In genomic region chr19:51593138-51593890, GRCh38 we compare ENCODE assay signal across 8 cellular contexts. TPM values are rescaled to one million over a fixed set of nuclear protein-coding genes. Genes with fewer than 3 reads are reported as not detected.
DNase-seq lines count a peak whose midpoint lies in the region; ATAC-seq and TF ChIP-seq lines count a peak whose summit lies in the region.

No MANE protein-coding gene starts in this region.

- TF ChIP-seq EP300 in neural cell (conservative IDR thresholded peaks at IDR 0.05; ENCODE audit: poor library complexity, severe bottlenecking) = no peak

- H3K4me3 ChIP-seq in MG63 (peak overlapping the region; percentile 55), dorsolateral prefrontal cortex (peak overlapping the region; percentile 50 to 98 (median 80)), neural cell (ENCODE audit: low read length) (peak overlapping the region; percentile 87)

- intact Hi-C loops in CD4-positive, alpha-beta T cell (cut with DNase I, micrococcal nuclease) = loop anchor here in 1 of 2 experiments (5.0 to 10.0 kb wide), 4 partner anchors 229 to 1081 kb away; partner anchors contain the start of genes ASPDH, CLDND2, ETFB and JOSD2
- intact Hi-C loops in dorsolateral prefrontal cortex (cut with DNase I) = loop anchor here in 1 of 2 donors (1.0 to 5.0 kb wide), 2 partner anchors 22 to 109 kb away; partner anchors contain the start of gene ZNF175

- H3K27me3 ChIP-seq in CD4-positive, alpha-beta T cell (ENCODE audit: control insufficient read depth, insufficient read depth, low read length) = no peaks in the 10 kb centered on the region
- no peaks in the 10 kb centered on the region for H3K27me3 ChIP-seq in MG63
- H3K27me3 ChIP-seq in dorsolateral prefrontal cortex = peaks cover 0 to 3% (median 0%) of the 10 kb centered on the region in 45 donors
- no peaks in the 10 kb centered on the region for H3K27me3 ChIP-seq in neural cell (ENCODE audit: insufficient read depth, low read depth, low read length)

- H3K9ac ChIP-seq in neural cell (ENCODE audit: low read length) = peak overlapping the region; percentile 82

- CTCF ChIA-PET in CD4-positive, alpha-beta T cell (lab: Charles Lee) = no interaction called here

- H4K20me1 ChIP-seq in neural cell (ENCODE audit: insufficient read depth) = no peaks in the 10 kb centered on the region

- POLR2A ChIA-PET in CD4-positive, alpha-beta T cell (lab: Charles Lee) = no interaction called here

- peaks cover 25% of the 10 kb centered on the region for H3K27me3 Mint-ChIP-seq in CD4-positive, alpha-beta T cell

- H3K79me2 ChIP-seq in neural cell (replicated peaks; ENCODE audit: insufficient read depth, low read length) = peaks cover 2% of the 10 kb centered on the region

- no peaks in the 10 kb centered on the region for H3K9me2 ChIP-seq in neural cell (ENCODE audit: insufficient read depth, low read length)

- no peak for TF ChIP-seq RAD21 in neural cell (conservative IDR thresholded peaks at IDR 0.05)

- TF ChIP-seq CTCF in CD4-positive, alpha-beta T cell (IDR thresholded peaks at IDR 0.05) = no peak
- TF ChIP-seq CTCF in dorsolateral prefrontal cortex (IDR thresholded peaks at IDR 0.05 in 54 of 56, conservative IDR thresholded peaks at IDR 0.05 in 2 of 56; ENCODE audit: low read depth in 1 of 56, partially characterized antibody in 56 of 56) (no peak), neural cell (IDR thresholded peaks at IDR 0.05; ENCODE audit: poor library complexity, severe bottlenecking) (no peak)

- peaks cover 3% of the 10 kb centered on the region for H3K9me3 Mint-ChIP-seq in CD4-positive, alpha-beta T cell

- H2AFZ ChIP-seq in neural cell (ENCODE audit: low read depth, low read length) = peak overlapping the region; percentile 58

- peaks cover 31% of the 10 kb centered on the region for H3K36me3 Mint-ChIP-seq in CD4-positive, alpha-beta T cell (ENCODE audit: low read depth)

- H3K4me2 ChIP-seq in neural cell (ENCODE audit: low read length) = peak overlapping the region; percentile 93

- H3K4me1 Mint-ChIP-seq in CD4-positive, alpha-beta T cell (ENCODE audit: low read depth) = peaks cover 29% of the 10 kb centered on the region

- peak overlapping the region; percentile 94 for H3K4me3 Mint-ChIP-seq in CD4-positive, alpha-beta T cell

- H3K9me3 ChIP-seq in CD4-positive, alpha-beta T cell (ENCODE audit: control insufficient read depth, low read length) = peaks cover 19% of the 10 kb centered on the region
- H3K9me3 ChIP-seq in MG63 (peaks cover 7% of the 10 kb centered on the region; the same call in 1 of the 2 replicates), neural cell (ENCODE audit: low read length) (no peaks in the 10 kb centered on the region)

- no peak overlapping the region for H3K27ac Mint-ChIP-seq in CD4-positive, alpha-beta T cell

- ATAC-seq in CD4-positive, alpha-beta T cell (ENCODE audit: poor library complexity) = no peak
- ATAC-seq in GM19397 (IDR thresholded peaks at IDR 0.05; ENCODE audit: unreplicated experiment) = no peak

- DNase-seq in CD4-positive, alpha-beta T cell = no peak
- DNase-seq in MG63 = no peak
- DNase-seq in dorsolateral prefrontal cortex = no peak
- no peak for DNase-seq in kidney tubule cell (ENCODE audit: low spot score)
- no peak for DNase-seq in glomerular visceral epithelial cell (ENCODE audit: extremely low spot score)
- DNase-seq in stimulated activated CD4-positive, alpha-beta T cell treated with anti-CD3 and anti-CD28 coated beads, Interleukin-1b, Interleukin-23, amount 100 ng/mL, for 48 hours = no peak

- H3F3A ChIP-seq in neural cell (ENCODE audit: insufficient read depth, low read length, poor library complexity, severe bottlenecking) = no peaks in the 10 kb centered on the region

- H3K36me3 ChIP-seq in MG63 (peaks cover 12% of the 10 kb centered on the region), neural cell (ENCODE audit: insufficient read depth, low read length) (no peaks in the 10 kb centered on the region)

- no peak overlapping the region for H3K27ac ChIP-seq in CD4-positive, alpha-beta T cell (ENCODE audit: low read depth, low read length)
- H3K27ac ChIP-seq in dorsolateral prefrontal cortex (peak overlapping the region in 55 of 59 donors; percentile 2 to 96 (median 85)), neural cell (ENCODE audit: low read length) (peak overlapping the region; percentile 78)

TF ChIP-seq in neural cell, 6 proteins besides CTCF, POLR2A, EP300 and RAD21:
- TF ChIP-seq POLR2AphosphoS5 (IDR thresholded peaks at IDR 0.05) (no peak), SMC3 (conservative IDR thresholded peaks at IDR 0.05; ENCODE audit: poor library complexity) (no peak), EZH2 (IDR thresholded peaks at IDR 0.05; ENCODE audit: borderline replicate concordance, insufficient read depth, low read length, poor library complexity, severe bottlenecking) (no peak), REST (IDR thresholded peaks at IDR 0.05; ENCODE audit: borderline replicate concordance) (no peak), MXI1 (conservative IDR thresholded peaks at IDR 0.05; ENCODE audit: poor library complexity, severe bottlenecking) (no peak), TAF1 (IDR thresholded peaks at IDR 0.05; ENCODE audit: low read depth) (no peak)

RNA-seq across cellular contexts. Expression of gene ZNF175, which starts 22.2 kb away (rescaled TPM):
- total RNA-seq in CD4-positive, alpha-beta T cell = 1 to 10 TPM; 1.1 to 1.9 TPM
- total RNA-seq in MG63 (2014; rRNA removed; shearing (Covaris generic); ENCODE audit: low replicate concordance) = 2.9 and 10.9 TPM in 2 replicates
- total RNA-seq in dorsolateral prefrontal cortex = 10 to 100 TPM; 13.2 to 30.4 (median 19.9) TPM
- polyA plus RNA-seq in neural cell = 10.9 and 20.6 TPM in 2 replicates
- polyA minus RNA-seq in neural cell = 16.3 and 18.0 TPM in 2 replicates

RNA-seq across cellular contexts. Expression of gene SIGLEC5, which starts 36.9 kb away (rescaled TPM):
- not detected for total RNA-seq in CD4-positive, alpha-beta T cell
- not detected in 2 replicates for total RNA-seq in MG63 (2014; rRNA removed; shearing (Covaris generic); ENCODE audit: low replicate concordance)
- 1 to 10 TPM in 15 of 120 experiments, under 1 TPM in 45, not detected in 60; 0.20 to 3.3 (median 0.68) TPM for total RNA-seq in dorsolateral prefrontal cortex
- polyA plus RNA-seq in neural cell = not detected in 2 replicates
- not detected in 2 replicates for polyA minus RNA-seq in neural cell

RNA-seq across cellular contexts. Expression of gene SIGLEC14, which starts 53.3 kb away (rescaled TPM):
- total RNA-seq in CD4-positive, alpha-beta T cell = 1 to 10 TPM in 1 of 2 experiments, under 1 TPM in 1; 0.87 to 1.3 TPM
- not detected in 2 replicates for total RNA-seq in MG63 (2014; rRNA removed; shearing (Covaris generic); ENCODE audit: low replicate concordance)
- total RNA-seq in dorsolateral prefrontal cortex = 10 to 100 TPM in 2 of 120 experiments, 1 to 10 TPM in 103, under 1 TPM in 11, not detected in 4; 0.33 to 13.4 (median 3.2) TPM
- not detected in 2 replicates for polyA plus RNA-seq in neural cell
- polyA minus RNA-seq in neural cell = not detected in 2 replicates
